ENCODE assay signal across 8 cellular contexts in the genomic region with DNA sequence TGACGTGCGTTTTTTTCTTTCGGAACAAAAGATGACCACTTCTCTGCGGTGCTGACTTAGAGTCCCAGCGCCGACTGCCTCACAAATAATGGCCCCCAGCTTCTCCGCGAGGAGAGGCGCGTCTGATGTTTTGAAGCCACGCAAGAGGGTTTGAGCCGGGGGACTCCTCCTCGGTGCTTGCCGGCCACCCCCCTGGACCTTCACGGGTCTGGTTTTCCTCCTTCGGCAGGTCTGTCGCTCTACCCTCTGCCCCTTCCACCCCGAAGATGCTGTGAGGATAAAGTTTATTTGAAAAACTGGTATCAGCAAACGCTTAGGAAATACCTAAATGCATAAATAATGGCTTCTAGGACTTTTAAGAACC. TPM values are rescaled to one million over a fixed set of nuclear protein-coding genes. Genes with fewer than 3 reads are reported as not detected.
DNase-seq lines count a peak whose midpoint lies in the region; ATAC-seq, FAIRE-seq and TF ChIP-seq lines count a peak whose summit lies in the region.

No MANE protein-coding gene starts in this region.

- no peaks in the 10 kb centered on the region for H3K9me2 ChIP-seq in OCI-LY7 (ENCODE audit: insufficient read depth, low read length)

- TF ChIP-seq CTCF in OCI-LY7 (conservative IDR thresholded peaks at IDR 0.05; ENCODE audit: low read length), result no peak
- TF ChIP-seq CTCF in endothelial cell of umbilical vein (IDR thresholded peaks at IDR 0.05; ENCODE audit: extremely low read depth in 1 of 2, insufficient read depth in 1 of 2, low read depth in 1 of 2, low read length in 2 of 2), result no peak
- no peak for TF ChIP-seq CTCF in neutrophil (IDR thresholded peaks at IDR 0.05)

- H3K36me3 ChIP-seq in OCI-LY7 (ENCODE audit: insufficient read depth, low read length), result peaks cover 23% of the 10 kb centered on the region
- H3K36me3 ChIP-seq in endothelial cell of umbilical vein (ENCODE audit: control insufficient read depth in 2 of 2, extremely low read depth in 1 of 2, insufficient read depth in 2 of 2, low read length in 2 of 2), result peaks cover 2% of the 10 kb centered on the region in 2 experiments
- H3K36me3 ChIP-seq in neutrophil, result peaks cover 22% of the 10 kb centered on the region

- no peak for TF ChIP-seq POLR2A in endothelial cell of umbilical vein (IDR thresholded peaks at IDR 0.05; ENCODE audit: low read depth, low read length)

- CTCF ChIA-PET in OCI-LY7 (lab: Charles Lee; ENCODE audit: unreplicated experiment), result interaction anchor here (0.6 kb wide), 1 partner anchor 12 kb away, joined by 3 read pairs; no protein-coding TSS in a partner anchor
- CTCF ChIA-PET in endothelial cell of umbilical vein (lab: Charles Lee), result no interaction called here

- ATAC-seq in GM19438 (IDR thresholded peaks at IDR 0.05; ENCODE audit: low read depth, unreplicated experiment) (peak; percentile 3), HG03378 (IDR thresholded peaks at IDR 0.05; ENCODE audit: unreplicated experiment) (no peak), GM21390 (IDR thresholded peaks at IDR 0.05; ENCODE audit: unreplicated experiment) (no peak)

- H2AFZ ChIP-seq in OCI-LY7 (ENCODE audit: low read length) (peak overlapping the region; percentile 22), endothelial cell of umbilical vein (ENCODE audit: low read depth, low read length) (peak overlapping the region; percentile 59)

- TSS peak; percentile 67 for BruUV-seq in OCI-LY7 (replicated peaks; lab: Mats Ljungman, UMichigan)
- no TSS peak for BruUV-seq in endothelial cell of umbilical vein (replicated peaks; lab: Mats Ljungman, UMichigan)

- DNase-seq in OCI-LY7 (ENCODE audit: low spot score), result no peak
- peak; percentile 22 for DNase-seq in endothelial cell of umbilical vein (ENCODE audit: low read depth, low spot score)
- no peak for DNase-seq in mesenteric fat pad (ENCODE audit: low spot score)
- DNase-seq in NCI-H1930 (lab: John Stamatoyannopoulos, UW), result no peak

- H4K20me1 ChIP-seq in OCI-LY7 (ENCODE audit: insufficient read depth, low read length) (peaks cover 7% of the 10 kb centered on the region; the same call in 1 of the 2 replicates), endothelial cell of umbilical vein (replicated peaks; ENCODE audit: control insufficient read depth, extremely low read depth, insufficient read depth, low read length) (no peaks in the 10 kb centered on the region)

- H3K9me3 ChIP-seq in OCI-LY7 (ENCODE audit: low read length), result no peaks in the 10 kb centered on the region
- no peaks in the 10 kb centered on the region for H3K9me3 ChIP-seq in endothelial cell of umbilical vein (replicated peaks; ENCODE audit: control insufficient read depth, insufficient read depth, low read length)
- H3K9me3 ChIP-seq in neutrophil, result no peaks in the 10 kb centered on the region

- dilution Hi-C loops in endothelial cell of umbilical vein (cut with MboI; ENCODE audit: extremely low pct_ligation_motif_present, low sequenced_read_pairs), result no loop called here

- intact Hi-C loops in OCI-LY7 (cut with micrococcal nuclease; ENCODE audit: unreplicated experiment) (loop anchor here (2.0 kb wide), 2 partner anchors 49 to 207 kb away; a partner anchor contains a TSS), endothelial cell of umbilical vein (cut with micrococcal nuclease) (loop anchor here (1.0 to 5.0 kb wide), 4 partner anchors 12 to 261 kb away; a partner anchor contains a TSS)

- H3K79me2 ChIP-seq in OCI-LY7 (ENCODE audit: insufficient read depth, low read depth, low read length) (peaks cover 30% of the 10 kb centered on the region), endothelial cell of umbilical vein (ENCODE audit: control insufficient read depth, insufficient read depth, low read length) (peaks cover 6% of the 10 kb centered on the region)

- POLR2A ChIA-PET in OCI-LY7 (lab: Charles Lee) (interaction anchor here (1.9 kb wide), 1 partner anchor 49 kb away, joined by 7 read pairs; no protein-coding TSS in a partner anchor), endothelial cell of umbilical vein (lab: Charles Lee) (no interaction called here)

- no peaks in the 10 kb centered on the region for H3K9me1 ChIP-seq in endothelial cell of umbilical vein (replicated peaks; ENCODE audit: control insufficient read depth, extremely low read depth, insufficient read depth, low read length)

- H3K27me3 ChIP-seq in endothelial cell of umbilical vein (ENCODE audit: control insufficient read depth in 2 of 2, insufficient read depth in 2 of 2, low read length in 2 of 2), result no peaks in the 10 kb centered on the region
- H3K27me3 ChIP-seq in neutrophil, result no peaks in the 10 kb centered on the region

- no peak for FAIRE-seq in endothelial cell of umbilical vein (lab: Jason Lieb, UNC)

- peak overlapping the region; percentile 49 for H3K27ac ChIP-seq in OCI-LY7 (ENCODE audit: low read depth, low read length, poor library complexity, severe bottlenecking)
- H3K27ac ChIP-seq in endothelial cell of umbilical vein (ENCODE audit: insufficient read depth, low read depth, low read length), result peak overlapping the region; percentile 6
- H3K27ac ChIP-seq in neutrophil, result peak overlapping the region; percentile 89

- peak overlapping the region; percentile 54 for H3K9ac ChIP-seq in endothelial cell of umbilical vein (replicated peaks; ENCODE audit: extremely low read depth, insufficient read depth, low read length)

- peak overlapping the region; percentile 96 for H3K4me2 ChIP-seq in OCI-LY7 (ENCODE audit: low read length)
- H3K4me2 ChIP-seq in endothelial cell of umbilical vein (ENCODE audit: insufficient read depth, low read length), result peak overlapping the region; percentile 81

- H3K4me1 ChIP-seq in OCI-LY7 (ENCODE audit: insufficient read depth, low read length, poor library complexity, severe bottlenecking), result peaks cover 48% of the 10 kb centered on the region
- H3K4me1 ChIP-seq in endothelial cell of umbilical vein (ENCODE audit: control insufficient read depth, extremely low read depth, insufficient read depth, low read length), result peaks cover 15% of the 10 kb centered on the region
- H3K4me1 ChIP-seq in neutrophil (ENCODE audit: control insufficient read depth in 1 of 2, insufficient read depth in 1 of 2, low read depth in 1 of 2, low read length in 1 of 2), result peaks cover 47 to 61% of the 10 kb centered on the region in 2 experiments

- H3K4me3 ChIP-seq in OCI-LY7 (ENCODE audit: low read depth, low read length, poor library complexity, severe bottlenecking) (peak overlapping the region; percentile 93), endothelial cell of umbilical vein (replicated peaks in 1 of 3; ENCODE audit: insufficient read depth in 1 of 3, low read depth in 1 of 3, low read length in 3 of 3) (peak overlapping the region; percentile 60 to 82 (median 65)), neutrophil (ENCODE audit: low read depth in 1 of 2, low read length in 1 of 2) (peak overlapping the region; percentile 96 to 99)

TF ChIP-seq in endothelial cell of umbilical vein, 7 proteins besides CTCF, POLR2A, EP300 and RAD21 (continues in another document):
- no peak for TF ChIP-seq GATA2 (IDR thresholded peaks at IDR 0.05; ENCODE audit: insufficient read depth, insufficient read length, low read depth, low read length)

RNA-seq across cellular contexts. Expression of a gene that starts 0.6 kb away (rescaled TPM):
- 14.4 and 15.5 TPM in 2 replicates for total RNA-seq in OCI-LY7 (2014; rRNA removed; shearing (Covaris generic))
- total RNA-seq in OCI-LY7 (2022), result 24.1 and 26.1 TPM in 2 replicates
- total RNA-seq in endothelial cell of umbilical vein, result 13.4 and 17.4 TPM in 2 replicates
- polyA plus RNA-seq in endothelial cell of umbilical vein, result 25.9 and 30.1 TPM in 2 replicates
- 8.7 and 14.4 TPM in 2 replicates for polyA plus RNA-seq in endothelial cell of umbilical vein (2011; cell fraction: cytosol; rRNA removed)
- 62.5 and 71.0 TPM in 2 replicates for polyA plus RNA-seq in endothelial cell of umbilical vein (2011; cell fraction: nucleus; rRNA removed)
- 9.7 and 15.3 TPM in 2 replicates for polyA plus RNA-seq in endothelial cell of umbilical vein (2012)
- polyA minus RNA-seq in endothelial cell of umbilical vein, result 17.3 and 21.8 TPM in 2 replicates
- 11.5 TPM for polyA minus RNA-seq in endothelial cell of umbilical vein (2011; cell fraction: cytosol; rRNA and poly(A)+ RNA removed)
- polyA minus RNA-seq in endothelial cell of umbilical vein (2011; cell fraction: nucleus; rRNA and poly(A)+ RNA removed), result 9.6 and 16.5 TPM in 2 replicates
- total RNA-seq in mesenteric fat pad, result 16.8 TPM

RNA-seq across cellular contexts. Expression of a gene that starts 0.8 kb away (rescaled TPM):
- total RNA-seq in OCI-LY7 (2014; rRNA removed; shearing (Covaris generic)), result 49.4 and 57.6 TPM in 2 replicates
- total RNA-seq in OCI-LY7 (2022) (60.6 and 62.4 TPM in 2 replicates), endothelial cell of umbilical vein (34.6 and 34.7 TPM in 2 replicates), mesenteric fat pad (30.1 TPM)
- polyA plus RNA-seq in endothelial cell of umbilical vein, result 11.4 and 17.9 TPM in 2 replicates
- 31.5 and 33.7 TPM in 2 replicates for polyA plus RNA-seq in endothelial cell of umbilical vein (2011; cell fraction: cytosol; rRNA removed)
- 6.7 and 11.3 TPM in 2 replicates for polyA plus RNA-seq in endothelial cell of umbilical vein (2011; cell fraction: nucleus; rRNA removed)
- 48.3 and 61.7 TPM in 2 replicates for polyA plus RNA-seq in endothelial cell of umbilical vein (2012)
- polyA minus RNA-seq in endothelial cell of umbilical vein, result 6.3 and 6.5 TPM in 2 replicates
- 20.5 TPM for polyA minus RNA-seq in endothelial cell of umbilical vein (2011; cell fraction: cytosol; rRNA and poly(A)+ RNA removed)
- polyA minus RNA-seq in endothelial cell of umbilical vein (2011; cell fraction: nucleus; rRNA and poly(A)+ RNA removed), result 3.9 and 4.8 TPM in 2 replicates

RNA-seq across cellular contexts. Expression of a gene that starts 11.9 kb away (rescaled TPM):
- total RNA-seq in OCI-LY7 (2014; rRNA removed; shearing (Covaris generic)), result 32.7 and 34.9 TPM in 2 replicates
- total RNA-seq in OCI-LY7 (2022) (37.0 and 37.4 TPM in 2 replicates), endothelial cell of umbilical vein (56.6 and 57.8 TPM in 2 replicates), mesenteric fat pad (33.9 TPM)
- 89.8 and 93.5 TPM in 2 replicates for polyA plus RNA-seq in endothelial cell of umbilical vein
- polyA plus RNA-seq in endothelial cell of umbilical vein (2011; cell fraction: cytosol; rRNA removed), result 98.7 and 102 TPM in 2 replicates
- polyA plus RNA-seq in endothelial cell of umbilical vein (2011; cell fraction: nucleus; rRNA removed), result 39.3 and 52.0 TPM in 2 replicates
- 60.4 and 79.6 TPM in 2 replicates for polyA plus RNA-seq in endothelial cell of umbilical vein (2012)
- polyA minus RNA-seq in endothelial cell of umbilical vein, result 69.7 and 73.8 TPM in 2 replicates
- polyA minus RNA-seq in endothelial cell of umbilical vein (2011; cell fraction: cytosol; rRNA and poly(A)+ RNA removed), result 34.3 TPM
- 22.5 and 28.8 TPM in 2 replicates for polyA minus RNA-seq in endothelial cell of umbilical vein (2011; cell fraction: nucleus; rRNA and poly(A)+ RNA removed)

RNA-seq across cellular contexts. Expression of a gene that starts 32.9 kb away (rescaled TPM):
- total RNA-seq in OCI-LY7 (2014; rRNA removed; shearing (Covaris generic)), result 12.0 and 13.3 TPM in 2 replicates
- 14.9 and 18.4 TPM in 2 replicates for total RNA-seq in OCI-LY7 (2022)
- 23.1 and 29.5 TPM in 2 replicates for total RNA-seq in endothelial cell of umbilical vein
- 25.2 and 27.0 TPM in 2 replicates for polyA plus RNA-seq in endothelial cell of umbilical vein
- 22.4 and 22.6 TPM in 2 replicates for polyA plus RNA-seq in endothelial cell of umbilical vein (2011; cell fraction: cytosol; rRNA removed)
- 17.9 and 18.6 TPM in 2 replicates for polyA plus RNA-seq in endothelial cell of umbilical vein (2011; cell fraction: nucleus; rRNA removed)
- 25.9 and 29.9 TPM in 2 replicates for polyA plus RNA-seq in endothelial cell of umbilical vein (2012)
- 23.0 and 27.1 TPM in 2 replicates for polyA minus RNA-seq in endothelial cell of umbilical vein
- 19.9 TPM for polyA minus RNA-seq in endothelial cell of umbilical vein (2011; cell fraction: cytosol; rRNA and poly(A)+ RNA removed)
- 7.2 and 9.2 TPM in 2 replicates for polyA minus RNA-seq in endothelial cell of umbilical vein (2011; cell fraction: nucleus; rRNA and poly(A)+ RNA removed)
- total RNA-seq in mesenteric fat pad, result 16.7 TPM

Comparison
In these comparisons a context has a peak if more than half of its experiments do, and no peak if none do; other contexts are left out.
1. H3K27ac ChIP-seq: peak in every context shown above with its lines; median percentile 89 in neutrophil; 49 in OCI-LY7; 6 in endothelial cell of umbilical vein.